21 cellular contexts compared by ENCODE assay signal in genomic region chr3:45610129-45610528, GRCh38. TPM values are rescaled to one million over a fixed set of nuclear protein-coding genes. Genes with fewer than 3 reads are reported as not detected.
DNase-seq lines count a peak whose midpoint lies in the region; ATAC-seq and TF ChIP-seq lines count a peak whose summit lies in the region.
"Had no signal": no experiment of that assay in that cellular context is flagged by ENCODE, and none has a peak within 500 bp of the region (broad histone marks: within the 10 kb centered on the region; RNA-seq: fewer than 3 reads in every experiment).

No MANE protein-coding gene starts in this region.

- no peak for TF ChIP-seq EP300 in SK-N-SH (IDR thresholded peaks at IDR 0.05; ENCODE audit: borderline replicate concordance in 1 of 2, low read depth in 1 of 2, low read length in 1 of 2)

- H3K4me1 ChIP-seq in BLaER1 (peaks cover 90% of the 10 kb centered on the region), neural progenitor cell (peaks cover 13% of the 10 kb centered on the region), SK-N-SH (ENCODE audit: control insufficient read depth in 1 of 2, insufficient read depth in 2 of 2, low read depth in 1 of 2, low read length in 1 of 2) (peaks cover 11 to 21% of the 10 kb centered on the region in 2 experiments; a peak in 3 of 4 replicates)

- H2AFZ ChIP-seq in neural progenitor cell (replicated peaks) (no peak overlapping the region), SK-N-SH (ENCODE audit: low read depth) (no peak overlapping the region)

- POLR2A ChIA-PET in SK-N-SH (lab: Yijun Ruan, JAX), result no interaction called here

- H4K20me1 ChIP-seq in BLaER1 (peaks cover 100% of the 10 kb centered on the region), neural progenitor cell (ENCODE audit: low read depth) (peaks cover 5% of the 10 kb centered on the region), SK-N-SH (ENCODE audit: insufficient read depth) (peaks cover 69% of the 10 kb centered on the region)

- intact Hi-C loops in Right ventricle myocardium superior (cut with DNase I), result no loop called here

- WGBS in SK-N-SH (ENCODE audit: low lambda C conversion rate), result 100% methylated on average over 3 of the region's 5 CpGs

- H3K27me3 Mint-ChIP-seq in T-helper 17 cell (no peaks in the 10 kb centered on the region), neural progenitor cell (ENCODE audit: insufficient read depth, low read depth) (peaks cover 5% of the 10 kb centered on the region)
- H3K27me3 Mint-ChIP-seq: activated naive CD8-positive, alpha-beta T cell treated with anti-CD3 and anti-CD28 coated beads, Interleukin-2, amount 50 U/mL, for 24 hours; IgD-negative memory B cell had no signal

- no peak for TF ChIP-seq CTCF in neural progenitor cell (IDR thresholded peaks at IDR 0.05)
- no peak for TF ChIP-seq CTCF in SK-N-SH (IDR thresholded peaks at IDR 0.05)

- H3K4me2 ChIP-seq in BLaER1 (peak overlapping the region; percentile 22; the same call in 1 of the 2 replicates), neural progenitor cell (no peak overlapping the region), SK-N-SH (no peak overlapping the region)
- H3K4me2 ChIP-seq: smooth muscle cell had no signal

- CTCF ChIA-PET in SK-N-SH (lab: Yijun Ruan, JAX), result interaction anchor here (0.8 to 1.3 kb wide), 3 partner anchors 40 to 99 kb away, joined by 3 read pairs; no protein-coding TSS in a partner anchor

- H3K4me3 Mint-ChIP-seq in T-helper 17 cell (no peak overlapping the region), neural progenitor cell (no peak overlapping the region)
- H3K4me3 Mint-ChIP-seq: activated naive CD8-positive, alpha-beta T cell treated with anti-CD3 and anti-CD28 coated beads, Interleukin-2, amount 50 U/mL, for 24 hours had no signal

- H3K79me2 ChIP-seq in neural progenitor cell (ENCODE audit: low read depth) (peaks cover 12% of the 10 kb centered on the region), SK-N-SH (ENCODE audit: insufficient read depth) (peaks cover 94% of the 10 kb centered on the region)

- H3K9me3 ChIP-seq in BLaER1 (no peaks in the 10 kb centered on the region), T-helper 17 cell (ENCODE audit: control insufficient read depth, low read length, poor library complexity, severe bottlenecking) (no peaks in the 10 kb centered on the region), neural progenitor cell (ENCODE audit: low read depth) (no peaks in the 10 kb centered on the region), SK-N-SH (no peaks in the 10 kb centered on the region)
- H3K9me3 ChIP-seq: uterus had no signal

- H3K9ac ChIP-seq in BLaER1 (no peak overlapping the region), neural progenitor cell (no peak overlapping the region), SK-N-SH (no peak overlapping the region)

- peaks cover 22% of the 10 kb centered on the region for H3K4me1 Mint-ChIP-seq in T-helper 17 cell
- H3K4me1 Mint-ChIP-seq in neural progenitor cell, result peaks cover 14% of the 10 kb centered on the region

- no peak for TF ChIP-seq RAD21 in SK-N-SH (IDR thresholded peaks at IDR 0.05; ENCODE audit: low read length)

- H3K36me3 Mint-ChIP-seq in T-helper 17 cell (ENCODE audit: low read depth) (no peaks in the 10 kb centered on the region), neural progenitor cell (peaks cover 6% of the 10 kb centered on the region)

- DNase-seq in T-helper 17 cell (no peak), Right ventricle myocardium superior (peak; percentile 32), neural progenitor cell (ENCODE audit: low spot score) (no peak), SK-N-SH (no peak), A172 (ENCODE audit: low spot score) (no peak), DMS53 (lab: John Stamatoyannopoulos, UW) (no peak)
- DNase-seq: activated CD8-positive, alpha-beta memory T cell treated with anti-CD3 and anti-CD28 coated beads, Interleukin-2, amount 50 U/mL, for 4 hours; activated naive CD8-positive, alpha-beta T cell treated with anti-CD3 and anti-CD28 coated beads, Interleukin-2, amount 50 U/mL, for 24 hours; caudate nucleus; DMS 273 treated with DMSO at 0.1 percent for 48 hours; effector CD4-positive, alpha-beta T cell; erythroblast; NCI-H748 treated with DMSO at 0.1 percent for 48 hours; stimulated activated CD4-positive, alpha-beta T cell treated with anti-CD3 and anti-CD28 coated beads, Interleukin-4, amount 100 ng/mL, for 1 hour; T-helper 1 cell; uterus had no signal

- H3K27ac ChIP-seq in BLaER1, result no peak overlapping the region
- H3K27ac ChIP-seq in neural progenitor cell, result no peak overlapping the region
- no peak overlapping the region for H3K27ac ChIP-seq in SK-N-SH (ENCODE audit: low read depth in 2 of 2, low read length in 1 of 2)
- H3K27ac ChIP-seq: C4-2B had no signal

- H3K27ac Mint-ChIP-seq in T-helper 17 cell (peak overlapping the region; percentile 6), neural progenitor cell (peak overlapping the region; percentile 72)
- H3K27ac Mint-ChIP-seq: activated naive CD8-positive, alpha-beta T cell treated with anti-CD3 and anti-CD28 coated beads, Interleukin-2, amount 50 U/mL, for 24 hours; IgD-negative memory B cell had no signal

- H3F3A ChIP-seq in neural progenitor cell (ENCODE audit: low read depth), result peaks cover 7% of the 10 kb centered on the region
- H3F3A ChIP-seq in SK-N-SH (replicated peaks; ENCODE audit: insufficient read depth), result peaks cover 20% of the 10 kb centered on the region

- H3K36me3 ChIP-seq in BLaER1, result peaks cover 62% of the 10 kb centered on the region
- no peaks in the 10 kb centered on the region for H3K36me3 ChIP-seq in neural progenitor cell
- peaks cover 0 to 3% of the 10 kb centered on the region in 2 experiments for H3K36me3 ChIP-seq in SK-N-SH (replicated peaks in 1 of 2; ENCODE audit: control insufficient read depth in 1 of 2, insufficient read depth in 2 of 2, low read length in 1 of 2)
- H3K36me3 ChIP-seq: uterus had no signal

- H3K9me3 Mint-ChIP-seq in neural progenitor cell, result no peaks in the 10 kb centered on the region
- H3K9me3 Mint-ChIP-seq: activated naive CD8-positive, alpha-beta T cell treated with anti-CD3 and anti-CD28 coated beads, Interleukin-2, amount 50 U/mL, for 24 hours; IgD-negative memory B cell had no signal

- H3K27me3 ChIP-seq in BLaER1 (no peaks in the 10 kb centered on the region), neural progenitor cell (no peaks in the 10 kb centered on the region), SK-N-SH (ENCODE audit: insufficient read depth) (no peaks in the 10 kb centered on the region)
- H3K27me3 ChIP-seq: uterus had no signal

- ATAC-seq in T-helper 17 cell (no peak), Right ventricle myocardium superior (ENCODE audit: poor library complexity) (peak; percentile 12), HG02981 (IDR thresholded peaks at IDR 0.05; ENCODE audit: unreplicated experiment) (no peak)
- ATAC-seq: activated naive CD8-positive, alpha-beta T cell treated with anti-CD3 and anti-CD28 coated beads, Interleukin-2, amount 50 U/mL, for 24 hours had no signal

- H3K9me2 ChIP-seq in SK-N-SH, result no peaks in the 10 kb centered on the region

- no peak overlapping the region for H3K4me3 ChIP-seq in BLaER1
- no peak overlapping the region for H3K4me3 ChIP-seq in neural progenitor cell
- no peak overlapping the region for H3K4me3 ChIP-seq in SK-N-SH (ENCODE audit: low read depth in 2 of 2, low read length in 1 of 2)
- H3K4me3 ChIP-seq: smooth muscle cell, uterus had no signal

TF ChIP-seq in SK-N-SH, 30 proteins besides CTCF, POLR2A, EP300 and RAD21:
- TF ChIP-seq, protein P1, sequence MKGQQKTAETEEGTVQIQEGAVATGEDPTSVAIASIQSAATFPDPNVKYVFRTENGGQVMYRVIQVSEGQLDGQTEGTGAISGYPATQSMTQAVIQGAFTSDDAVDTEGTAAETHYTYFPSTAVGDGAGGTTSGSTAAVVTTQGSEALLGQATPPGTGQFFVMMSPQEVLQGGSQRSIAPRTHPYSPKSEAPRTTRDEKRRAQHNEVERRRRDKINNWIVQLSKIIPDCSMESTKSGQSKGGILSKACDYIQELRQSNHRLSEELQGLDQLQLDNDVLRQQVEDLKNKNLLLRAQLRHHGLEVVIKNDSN (IDR thresholded peaks at IDR 0.05; ENCODE audit: borderline replicate concordance, low read depth), result no peak
- TF ChIP-seq NRF1 (IDR thresholded peaks at IDR 0.05; ENCODE audit: low read depth, low read length) (no peak), MXI1 (IDR thresholded peaks at IDR 0.05; ENCODE audit: low read depth, low read length) (no peak), NFIC (IDR thresholded peaks at IDR 0.05; ENCODE audit: borderline replicate concordance) (no peak), FOXM1 (IDR thresholded peaks at IDR 0.05; ENCODE audit: low read depth) (no peak), ZBTB33 (IDR thresholded peaks at IDR 0.05; ENCODE audit: borderline replicate concordance, low read depth) (no peak), RCOR1 (IDR thresholded peaks at IDR 0.05; ENCODE audit: low read length) (no peak)
- TF ChIP-seq, protein P2, sequence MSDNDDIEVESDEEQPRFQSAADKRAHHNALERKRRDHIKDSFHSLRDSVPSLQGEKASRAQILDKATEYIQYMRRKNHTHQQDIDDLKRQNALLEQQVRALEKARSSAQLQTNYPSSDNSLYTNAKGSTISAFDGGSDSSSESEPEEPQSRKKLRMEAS (IDR thresholded peaks at IDR 0.05; ENCODE audit: low read depth), result no peak

RNA-seq across cellular contexts. Expression of gene LIMD1, which starts 15.6 kb away (rescaled TPM):
- total RNA-seq in T-helper 17 cell, result 10 to 100 TPM; 17.2 to 34.1 TPM
- total RNA-seq in Right ventricle myocardium superior, result 31.9 TPM
- total RNA-seq in neural progenitor cell (ENCODE audit: low replicate concordance), result 10.0 and 14.8 TPM in 2 replicates
- polyA plus RNA-seq in SK-N-SH (2012; rRNA removed), result 7.6 and 10.5 TPM in 2 replicates
- polyA plus RNA-seq in SK-N-SH (2012; cell fraction: cytosol; rRNA removed), result 2.7 and 5.0 TPM in 2 replicates
- polyA plus RNA-seq in SK-N-SH (2012; cell fraction: nucleus; rRNA removed), result 22.5 and 25.5 TPM in 2 replicates
- 8.7 TPM in 2 replicates for total RNA-seq in A172 (2014; rRNA removed; shearing (Covaris generic))
